ENCODE assay signal across 21 cellular contexts in genomic region chr19:15680478-15680877, GRCh38. TPM values are rescaled to one million over a fixed set of nuclear protein-coding genes. Genes with fewer than 3 reads are reported as not detected.
"Had no signal": no experiment of that assay in that cellular context is flagged by ENCODE, and none has a peak within 500 bp of the region (broad histone marks: within the 10 kb centered on the region; RNA-seq: fewer than 3 reads in every experiment).

No MANE protein-coding gene starts in this region.

- H3K9me3 ChIP-seq: SK-N-SH had no signal

- DNase-seq: KBM-7, MV-4-11, NCI-H1092, NCI-H1105 treated with DMSO at 0.1 percent for 48 hours, NCI-H1417 treated with DMSO at 0.1 percent for 48 hours, NCI-H146, NCI-H1694 treated with DMSO at 0.1 percent for 48 hours, NCI-H1930, NCI-H2171 treated with DMSO at 0.1 percent for 48 hours, NCI-H345, NCI-H446 treated with DMSO at 0.1 percent for 48 hours, NCI-H510A treated with DMSO at 0.1 percent for 48 hours, NCI-H526, SHP77, SK-N-SH, SW 1271 had no signal

- H3K27ac ChIP-seq: HL-60, RWPE1 had no signal

- H3K9ac ChIP-seq: SK-N-SH had no signal

RNA-seq across cellular contexts. Expression of gene CYP4F12, which starts 7.6 kb away (rescaled TPM):
- total RNA-seq: LHCN-M2, SK-MEL-5 had no signal
- polyA plus RNA-seq: SK-N-SH had no signal

RNA-seq across cellular contexts. Expression of gene CYP4F3, which starts 39.8 kb away (rescaled TPM):
- total RNA-seq: LHCN-M2, SK-MEL-5 had no signal

RNA-seq across cellular contexts. Expression of gene OR10H2, which starts 47.3 kb away (rescaled TPM):
- total RNA-seq: LHCN-M2, MCF 10A, SK-MEL-5 had no signal
- polyA plus RNA-seq: SK-N-SH had no signal

RNA-seq across cellular contexts. Expression of gene OR10H3, which starts 57.3 kb away (rescaled TPM):
- total RNA-seq: LHCN-M2, MCF 10A, SK-MEL-5 had no signal
- polyA plus RNA-seq: SK-N-SH had no signal
